9 cellular contexts compared by ENCODE assay signal in genomic region chr2:171529914-171530313, GRCh38. TPM values are rescaled to one million over a fixed set of nuclear protein-coding genes. Genes with fewer than 3 reads are reported as not detected.
A peak's percentile ranks its signal among the peaks of the same experiment; 100 is the strongest.
DNase-seq lines count a peak whose midpoint lies in the region; ATAC-seq and TF ChIP-seq lines count a peak whose summit lies in the region.
"Had no signal": no experiment of that assay in that cellular context is flagged by ENCODE, and none has a peak within 500 bp of the region (broad histone marks: within the 10 kb centered on the region; RNA-seq: fewer than 3 reads in every experiment).

No MANE protein-coding gene starts in this region.

- no peak overlapping the region for H3K9ac ChIP-seq in IMR-90 (ENCODE audit: low read depth, low read length)

- H3K9me1 ChIP-seq in IMR-90 (ENCODE audit: insufficient read depth, low read length): no peaks in the 10 kb centered on the region; the same call in 1 of the 2 replicates

- POLR2A ChIA-PET in activated CD4-positive, alpha-beta T cell treated with anti-CD3 and anti-CD28 coated beads for 36 hours (lab: Charles Lee): no interaction called here
- POLR2A ChIA-PET in IMR-90 (lab: Charles Lee; ENCODE audit: unreplicated experiment): no interaction called here
- POLR2A ChIA-PET in naive thymus-derived CD8-positive, alpha-beta T cell (lab: Charles Lee): no interaction called here

- H3K4me1 Mint-ChIP-seq in activated CD4-positive, alpha-beta T cell treated with anti-CD3 and anti-CD28 coated beads for 36 hours: no peaks in the 10 kb centered on the region
- H3K4me1 Mint-ChIP-seq in activated CD4-positive, alpha-beta T cell treated with anti-CD3 and anti-CD28 coated beads, Interleukin-2, amount 10 ng/mL, durations not matched to agents 24 days and 14 days: no peaks in the 10 kb centered on the region
- no peaks in the 10 kb centered on the region for H3K4me1 Mint-ChIP-seq in progenitor cell of endocrine pancreas (ENCODE audit: low read depth)
- no peaks in the 10 kb centered on the region for H3K4me1 Mint-ChIP-seq in T-helper 17 cell
- H3K4me1 Mint-ChIP-seq in naive thymus-derived CD8-positive, alpha-beta T cell: no peaks in the 10 kb centered on the region

- H3K4me2 ChIP-seq in IMR-90 (ENCODE audit: low read depth, low read length): no peak overlapping the region

- no peak overlapping the region for H3K23ac ChIP-seq in IMR-90 (ENCODE audit: low read depth, low read length)

- H3K4ac ChIP-seq in IMR-90 (ENCODE audit: low read depth, low read length): 0 out of 2 replicates have a peak overlapping the region, but pooled peaks have one; percentile 4

- no peak overlapping the region for H3K4me3 ChIP-seq in IMR-90 (ENCODE audit: insufficient read depth, low read depth, low read length)
- H3K4me3 ChIP-seq in cardiac fibroblast (replicated peaks in 1 of 2; ENCODE audit: low read depth in 2 of 2, low read length in 2 of 2): no peak overlapping the region

- no peaks in the 10 kb centered on the region for H3K36me3 Mint-ChIP-seq in activated CD4-positive, alpha-beta T cell treated with anti-CD3 and anti-CD28 coated beads for 36 hours (ENCODE audit: low read depth)
- H3K36me3 Mint-ChIP-seq in activated CD4-positive, alpha-beta T cell treated with anti-CD3 and anti-CD28 coated beads, Interleukin-2, amount 10 ng/mL, durations not matched to agents 24 days and 14 days (ENCODE audit: low read depth): no peaks in the 10 kb centered on the region
- H3K36me3 Mint-ChIP-seq in progenitor cell of endocrine pancreas (ENCODE audit: insufficient read depth): no peaks in the 10 kb centered on the region
- no peaks in the 10 kb centered on the region for H3K36me3 Mint-ChIP-seq in T-helper 17 cell (ENCODE audit: low read depth)
- peaks cover 0 to 6% (median 4%) of the 10 kb centered on the region in 3 donors for H3K36me3 Mint-ChIP-seq in naive thymus-derived CD8-positive, alpha-beta T cell

- intact Hi-C loops in activated CD4-positive, alpha-beta T cell treated with anti-CD3 and anti-CD28 coated beads for 36 hours (cut with DNase I, micrococcal nuclease): no loop called here
- intact Hi-C loops in activated CD4-positive, alpha-beta T cell treated with anti-CD3 and anti-CD28 coated beads, Interleukin-2, amount 10 ng/mL, durations not matched to agents 24 days and 14 days (cut with micrococcal nuclease): no loop called here
- intact Hi-C loops in IMR-90 (cut with micrococcal nuclease): loop anchor here (10.0 kb wide), 2 partner anchors 375 to 555 kb away; no protein-coding TSS in a partner anchor

- H2BK20ac ChIP-seq in IMR-90 (ENCODE audit: low read depth, low read length): no peak overlapping the region

- no peaks in the 10 kb centered on the region for H3K27me3 ChIP-seq in IMR-90 (ENCODE audit: control insufficient read depth, insufficient read depth, low read length)

- no peak overlapping the region for H2AFZ ChIP-seq in IMR-90 (replicated peaks; ENCODE audit: low read length, poor library complexity)

- H3K18ac ChIP-seq in IMR-90 (ENCODE audit: low read depth, low read length): no peak overlapping the region

- no peak overlapping the region for H2AK9ac ChIP-seq in IMR-90 (replicated peaks; ENCODE audit: low read depth, low read length, poor library complexity)

- peaks cover 3% of the 10 kb centered on the region for H3K9me3 Mint-ChIP-seq in activated CD4-positive, alpha-beta T cell treated with anti-CD3 and anti-CD28 coated beads for 36 hours (ENCODE audit: low read depth)
- H3K9me3 Mint-ChIP-seq in activated CD4-positive, alpha-beta T cell treated with anti-CD3 and anti-CD28 coated beads, Interleukin-2, amount 10 ng/mL, durations not matched to agents 24 days and 14 days: peaks cover 6% of the 10 kb centered on the region
- peaks cover 4% of the 10 kb centered on the region for H3K9me3 Mint-ChIP-seq in progenitor cell of endocrine pancreas (ENCODE audit: low read depth)
- H3K9me3 Mint-ChIP-seq in naive thymus-derived CD8-positive, alpha-beta T cell: peaks cover 0 to 9% (median 6%) of the 10 kb centered on the region in 9 donors

- H3K9me3 ChIP-seq in IMR-90 (ENCODE audit: control insufficient read depth, insufficient read depth, low read length): no peaks in the 10 kb centered on the region
- no peaks in the 10 kb centered on the region for H3K9me3 ChIP-seq in T-helper 17 cell (ENCODE audit: control insufficient read depth, low read length, poor library complexity, severe bottlenecking)

- H2AK5ac ChIP-seq in IMR-90 (ENCODE audit: low read depth, low read length): peak overlapping the region; percentile 35; the same call in 1 of the 2 replicates

- peaks cover 12 to 62% of the 10 kb centered on the region in 2 experiments for H3K79me1 ChIP-seq in IMR-90 (ENCODE audit: low read depth in 1 of 2, low read length in 2 of 2)

- H2BK15ac ChIP-seq in IMR-90 (ENCODE audit: low read depth, low read length): peak overlapping the region; percentile 77; the same call in 1 of the 3 replicates

- BruUV-seq in IMR-90 (replicated peaks; lab: Mats Ljungman, UMichigan): no TSS peak

- no peak overlapping the region for H4K8ac ChIP-seq in IMR-90 (ENCODE audit: low read depth in 2 of 2, low read length in 2 of 2)

- CTCF ChIA-PET in activated CD4-positive, alpha-beta T cell treated with anti-CD3 and anti-CD28 coated beads for 36 hours (lab: Charles Lee): interaction anchor here (0.7 to 2.1 kb wide), 8 partner anchors 9 to 290 kb away, joined by 3 to 10 read pairs (median 3); no protein-coding TSS in a partner anchor
- CTCF ChIA-PET in IMR-90 (lab: Yijun Ruan, JAX): no interaction called here

- H3K27me3 Mint-ChIP-seq in activated CD4-positive, alpha-beta T cell treated with anti-CD3 and anti-CD28 coated beads for 36 hours: peaks cover 25% of the 10 kb centered on the region
- H3K27me3 Mint-ChIP-seq in activated CD4-positive, alpha-beta T cell treated with anti-CD3 and anti-CD28 coated beads, Interleukin-2, amount 10 ng/mL, durations not matched to agents 24 days and 14 days: peaks cover 41% of the 10 kb centered on the region
- H3K27me3 Mint-ChIP-seq in progenitor cell of endocrine pancreas: peaks cover 19% of the 10 kb centered on the region
- peaks cover 37% of the 10 kb centered on the region for H3K27me3 Mint-ChIP-seq in T-helper 17 cell
- H3K27me3 Mint-ChIP-seq in naive thymus-derived CD8-positive, alpha-beta T cell: peaks cover 17 to 32% (median 24%) of the 10 kb centered on the region in 5 donors

- dilution Hi-C loops in IMR-90 (cut with HindIII; ENCODE audit: low sequenced_read_pairs, unreplicated experiment): no loop called here

- ATAC-seq in activated CD4-positive, alpha-beta T cell treated with anti-CD3 and anti-CD28 coated beads for 36 hours: no peak
- ATAC-seq in IMR-90 (ENCODE audit: low read depth) (no peak), T-helper 17 cell (no peak)
- ATAC-seq in naive thymus-derived CD8-positive, alpha-beta T cell: no peak
- ATAC-seq: activated T-cell treated with anti-CD3 and anti-CD28 coated beads, Interleukin-2, amount 50 U/mL, for 4 hours had no signal

- H2BK5ac ChIP-seq in IMR-90 (ENCODE audit: low read depth, low read length, poor library complexity, severe bottlenecking): no peak overlapping the region

- no peak overlapping the region for H4K5ac ChIP-seq in IMR-90 (ENCODE audit: low read depth, low read length)

- H3K56ac ChIP-seq in IMR-90 (ENCODE audit: extremely low read depth, insufficient read depth, low read length): no peak overlapping the region

- TF ChIP-seq RAD21 in IMR-90 (IDR thresholded peaks at IDR 0.05; ENCODE audit: low read length): no peak

- in situ Hi-C loops in IMR-90 (cut with MboI; ENCODE audit: low sequenced_read_pairs): no loop called here

- no peak overlapping the region for H3K27ac ChIP-seq in IMR-90 (ENCODE audit: insufficient read depth, low read length)

- H4K20me1 ChIP-seq in IMR-90 (ENCODE audit: insufficient read depth, low read length): peaks cover 9% of the 10 kb centered on the region; the same call in 1 of the 2 replicates

- no peak overlapping the region for H4K91ac ChIP-seq in IMR-90 (ENCODE audit: insufficient read depth, low read depth, low read length)

- peaks cover 4% of the 10 kb centered on the region; the same call in 1 of the 2 replicates for H3K4me1 ChIP-seq in IMR-90 (ENCODE audit: control insufficient read depth, insufficient read depth, low read length)

- peak; percentile 42 for DNase-seq in activated CD4-positive, alpha-beta T cell treated with anti-CD3 and anti-CD28 coated beads for 36 hours
- no peak for DNase-seq in activated CD4-positive, alpha-beta T cell treated with anti-CD3 and anti-CD28 coated beads, Interleukin-2, amount 10 ng/mL, durations not matched to agents 24 days and 14 days
- no peak for DNase-seq in IMR-90
- DNase-seq in cardiac fibroblast (ENCODE audit: low read depth in 2 of 2): peak in 1 of 2 donors; percentile 35
- DNase-seq in progenitor cell of endocrine pancreas (ENCODE audit: low spot score, unreplicated experiment): no peak
- no peak for DNase-seq in T-helper 17 cell
- DNase-seq in occipital lobe (lab: John Stamatoyannopoulos, UW): no peak
- no peak for DNase-seq in naive thymus-derived CD8-positive, alpha-beta T cell
- DNase-seq: activated T-cell treated with anti-CD3 and anti-CD28 coated beads, Interleukin-2, amount 50 U/mL, for 4 hours had no signal

- H3K27ac Mint-ChIP-seq in activated CD4-positive, alpha-beta T cell treated with anti-CD3 and anti-CD28 coated beads for 36 hours: no peak overlapping the region
- H3K27ac Mint-ChIP-seq in activated CD4-positive, alpha-beta T cell treated with anti-CD3 and anti-CD28 coated beads, Interleukin-2, amount 10 ng/mL, durations not matched to agents 24 days and 14 days: no peak overlapping the region
- H3K27ac Mint-ChIP-seq in progenitor cell of endocrine pancreas (no peak overlapping the region), T-helper 17 cell (no peak overlapping the region)
- peak overlapping the region in 1 of 10 donors; percentile 18 for H3K27ac Mint-ChIP-seq in naive thymus-derived CD8-positive, alpha-beta T cell

- TF ChIP-seq POLR2A in IMR-90 (IDR thresholded peaks at IDR 0.05; ENCODE audit: low read depth, low read length): no peak

- H3K36me3 ChIP-seq in IMR-90 (ENCODE audit: control insufficient read depth, insufficient read depth, low read length): peaks cover 2% of the 10 kb centered on the region; the same call in 1 of the 2 replicates

- TF ChIP-seq CTCF in IMR-90 (conservative IDR thresholded peaks at IDR 0.05; ENCODE audit: low read depth, low read length) (peak; percentile 39), cardiac fibroblast (IDR thresholded peaks at IDR 0.05; ENCODE audit: low read depth, low read length) (peak; percentile 78), progenitor cell of endocrine pancreas (IDR thresholded peaks at IDR 0.05; ENCODE audit: unreplicated experiment) (peak; percentile 55)

- 0 out of 2 replicates have a peak overlapping the region, but pooled peaks have one; percentile 13 for H3K14ac ChIP-seq in IMR-90 (replicated peaks; ENCODE audit: low read depth, low read length)

- WGBS in IMR-90 (ENCODE audit: extremely low coverage in 2 of 2, insufficient read length in 1 of 2), 2 experiments: no CpG with 5 or more reads among the region's 1 CpG

- H3K4me3 Mint-ChIP-seq in activated CD4-positive, alpha-beta T cell treated with anti-CD3 and anti-CD28 coated beads for 36 hours: no peak overlapping the region
- H3K4me3 Mint-ChIP-seq in activated CD4-positive, alpha-beta T cell treated with anti-CD3 and anti-CD28 coated beads, Interleukin-2, amount 10 ng/mL, durations not matched to agents 24 days and 14 days: no peak overlapping the region
- H3K4me3 Mint-ChIP-seq in progenitor cell of endocrine pancreas (ENCODE audit: low read depth) (no peak overlapping the region), T-helper 17 cell (no peak overlapping the region)
- H3K4me3 Mint-ChIP-seq in naive thymus-derived CD8-positive, alpha-beta T cell: no peak overlapping the region
- H3K4me3 Mint-ChIP-seq: activated T-cell treated with anti-CD3 and anti-CD28 coated beads, Interleukin-2, amount 50 U/mL, for 4 hours had no signal

- H2BK120ac ChIP-seq in IMR-90 (ENCODE audit: low read depth, low read length): no peak overlapping the region

RNA-seq across cellular contexts. Expression of gene CYBRD1, which starts 7.6 kb away (rescaled TPM):
- total RNA-seq in activated CD4-positive, alpha-beta T cell treated with anti-CD3 and anti-CD28 coated beads for 36 hours: 1 to 10 TPM in 1 of 2 experiments, under 1 TPM in 1; 0.74 to 1.4 TPM
- 4.7 and 5.1 TPM in 2 replicates for total RNA-seq in activated CD4-positive, alpha-beta T cell treated with anti-CD3 and anti-CD28 coated beads, Interleukin-2, amount 10 ng/mL, durations not matched to agents 24 days and 14 days
- total RNA-seq in IMR-90 (2012; rRNA removed) (103 and 119 TPM in 2 replicates), progenitor cell of endocrine pancreas (2.3 and 2.5 TPM in 2 replicates), T-helper 17 cell (1 to 10 TPM in 1 of 2 donors, under 1 TPM in 1; 0.44 to 1.3 TPM), occipital lobe (12.3 TPM)
- 48.8 and 53.2 TPM in 2 replicates for polyA plus RNA-seq in IMR-90 (2012; rRNA removed)
- 55.0 and 65.2 TPM in 2 replicates for polyA plus RNA-seq in IMR-90 (2012; cell fraction: cytosol; rRNA removed)
- 16.5 and 30.7 TPM in 2 replicates for polyA plus RNA-seq in IMR-90 (2012; cell fraction: nucleus; rRNA removed; ENCODE audit: low replicate concordance)
- total RNA-seq in naive thymus-derived CD8-positive, alpha-beta T cell: under 1 TPM; 0.38 to 0.47 TPM
- under 1 TPM in 1 of 3 donors, not detected in 2; 0.09 TPM for polyA plus RNA-seq in naive thymus-derived CD8-positive, alpha-beta T cell
